ENCODE assay signal across 25 cellular contexts in the genomic region with DNA sequence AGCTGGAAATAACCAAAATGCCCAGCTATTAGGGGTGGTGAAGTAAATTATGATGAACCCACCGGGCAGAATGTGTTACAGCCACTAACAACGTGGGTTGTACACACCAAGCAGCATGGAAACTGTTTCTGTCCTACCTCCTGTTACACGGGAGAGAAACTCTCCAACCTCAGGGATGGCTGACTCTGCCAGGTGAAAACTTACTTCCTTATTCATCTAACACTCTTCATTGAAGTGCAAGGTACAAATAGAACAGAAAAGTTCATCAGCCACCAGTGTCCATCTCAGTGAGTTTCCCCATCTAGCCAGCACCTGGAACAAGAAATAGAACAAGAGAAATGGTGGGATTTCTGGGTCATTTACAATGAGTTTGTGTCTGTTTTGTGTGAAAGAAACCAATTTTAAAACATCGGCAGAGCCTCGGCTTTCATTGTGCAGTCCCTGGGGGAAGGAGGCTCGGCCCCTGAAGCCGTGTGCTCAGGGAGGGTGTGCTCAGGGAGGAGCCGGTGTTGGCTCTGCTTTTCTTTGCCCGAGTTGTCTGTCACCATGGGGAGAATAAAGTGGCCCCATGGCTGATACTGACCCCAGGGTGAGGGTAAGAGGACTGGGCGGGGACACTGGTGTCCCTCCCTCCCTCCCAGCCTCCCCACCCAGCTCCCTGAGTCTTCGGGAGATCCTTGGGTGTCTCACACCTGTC. TPM values are rescaled to one million over a fixed set of nuclear protein-coding genes. Genes with fewer than 3 reads are reported as not detected.
DNase-seq lines count a peak whose midpoint lies in the region; ATAC-seq and TF ChIP-seq lines count a peak whose summit lies in the region.
"Had no signal": no experiment of that assay in that cellular context is flagged by ENCODE, and none has a peak within 500 bp of the region (broad histone marks: within the 10 kb centered on the region; RNA-seq: fewer than 3 reads in every experiment).

No MANE protein-coding gene starts in this region.

- peaks cover 20 to 87% (median 78%) of the 10 kb centered on the region in 10 experiments for H3K4me1 ChIP-seq in BLaER1 treated with 17β-estradiol and CSF1 and Interleukin-3, amounts not matched to agents 10 nM and 100 nM
- no peaks in the 10 kb centered on the region for H3K4me1 ChIP-seq in HEK293 (ENCODE audit: control insufficient read depth, insufficient read depth, low read length)
- no peaks in the 10 kb centered on the region for H3K4me1 ChIP-seq in NT2/D1 (ENCODE audit: insufficient read depth, insufficient read length)
- peaks cover 13% of the 10 kb centered on the region for H3K4me1 ChIP-seq in neural progenitor cell
- H3K4me1 ChIP-seq: breast epithelium, suprapubic skin had no signal

- H3K4me2 ChIP-seq in BLaER1 treated with 17β-estradiol and CSF1 and Interleukin-3, amounts not matched to agents 10 nM and 100 nM = peak overlapping the region in 8 of 11 experiments; percentile 78 to 99 (median 96); a peak in 16 of 22 replicates
- H3K4me2 ChIP-seq in neural progenitor cell = peak overlapping the region; percentile 79

- no peak for DNase-seq in NT2/D1 (ENCODE audit: low read depth, low spot score)
- no peak for DNase-seq in neural progenitor cell (ENCODE audit: low spot score)
- DNase-seq in activated CD8-positive, alpha-beta memory T cell treated with anti-CD3 and anti-CD28 coated beads, Interleukin-2, amount 50 U/mL, for 48 hours = no peak
- no peak for DNase-seq in NCI-H1048 (lab: John Stamatoyannopoulos, UW)
- DNase-seq: activated CD4-positive, alpha-beta T cell treated with anti-CD3 and anti-CD28 coated beads for 36 hours; activated gamma-delta T cell; activated naive CD8-positive, alpha-beta T cell treated with anti-CD3 and anti-CD28 coated beads for 36 hours; activated T-cell treated with anti-CD3 and anti-CD28 coated beads for 4 hours; anterior cingulate cortex; Calu3; HCEC 1CT; naive thymus-derived CD8-positive, alpha-beta T cell; NCI-H187; NCI-H526 treated with DMSO at 0.1 percent for 48 hours; Peyer's patch; stimulated activated naive CD4-positive, alpha-beta T cell; upper lobe of left lung had no signal

- no peak for TF ChIP-seq CTCF in HEK293 (tag by site-specific recombination; IDR thresholded peaks at IDR 0.05)
- no peak for TF ChIP-seq CTCF in neural progenitor cell (IDR thresholded peaks at IDR 0.05)

- peaks cover 0 to 8% (median 0%) of the 10 kb centered on the region in 11 experiments; a peak in 4 of 22 replicates for H4K20me1 ChIP-seq in BLaER1 treated with 17β-estradiol and CSF1 and Interleukin-3, amounts not matched to agents 10 nM and 100 nM
- no peaks in the 10 kb centered on the region for H4K20me1 ChIP-seq in neural progenitor cell (ENCODE audit: low read depth)

- no peaks in the 10 kb centered on the region for H3K9me3 ChIP-seq in BLaER1 treated with 17β-estradiol and CSF1 and Interleukin-3, amounts not matched to agents 10 nM and 100 nM (replicated peaks in 1 of 11)
- H3K9me3 ChIP-seq in HEK293 (ENCODE audit: control insufficient read depth, insufficient read depth, low read depth, low read length) = no peaks in the 10 kb centered on the region
- H3K9me3 ChIP-seq in NT2/D1 (ENCODE audit: insufficient read depth, low read length) = no peaks in the 10 kb centered on the region
- H3K9me3 ChIP-seq in neural progenitor cell (ENCODE audit: low read depth) = no peaks in the 10 kb centered on the region
- H3K9me3 ChIP-seq: breast epithelium, Peyer's patch, suprapubic skin, upper lobe of left lung had no signal

- POLR2A ChIA-PET in HEK293 (lab: Yijun Ruan, JAX) = no interaction called here

- H3K27me3 ChIP-seq in BLaER1 treated with 17β-estradiol and CSF1 and Interleukin-3, amounts not matched to agents 10 nM and 100 nM = no peaks in the 10 kb centered on the region
- H3K27me3 ChIP-seq in NT2/D1 (ENCODE audit: insufficient read depth, insufficient read length) (no peaks in the 10 kb centered on the region), neural progenitor cell (no peaks in the 10 kb centered on the region)
- H3K27me3 ChIP-seq: Peyer's patch had no signal

- peaks cover 7% of the 10 kb centered on the region for H3F3A ChIP-seq in neural progenitor cell (ENCODE audit: low read depth)

- H3K9ac ChIP-seq in BLaER1 treated with 17β-estradiol and CSF1 and Interleukin-3, amounts not matched to agents 10 nM and 100 nM = 0 out of 22 replicates have a peak overlapping the region, but pooled peaks of 1 of the 11 experiments have one; percentile 10
- peak overlapping the region; percentile 81 for H3K9ac ChIP-seq in NT2/D1 (ENCODE audit: insufficient read length, low read depth)
- no peak overlapping the region for H3K9ac ChIP-seq in neural progenitor cell

- no peak overlapping the region; a peak in 1 of 22 replicates for H3K27ac ChIP-seq in BLaER1 treated with 17β-estradiol and CSF1 and Interleukin-3, amounts not matched to agents 10 nM and 100 nM
- no peak overlapping the region for H3K27ac ChIP-seq in HEK293 (ENCODE audit: extremely low read depth, low read depth, low read length)
- no peak overlapping the region for H3K27ac ChIP-seq in neural progenitor cell
- H3K27ac ChIP-seq: breast epithelium, HL-60, Peyer's patch, suprapubic skin, upper lobe of left lung had no signal

- H3K9me3 Mint-ChIP-seq in neural progenitor cell = no peaks in the 10 kb centered on the region
- H3K9me3 Mint-ChIP-seq: activated naive CD8-positive, alpha-beta T cell treated with anti-CD3 and anti-CD28 coated beads for 36 hours; naive thymus-derived CD8-positive, alpha-beta T cell had no signal

- CTCF ChIA-PET in HEK293 (lab: Yijun Ruan, JAX) = no interaction called here

- H3K4me3 ChIP-seq in BLaER1 treated with 17β-estradiol and CSF1 and Interleukin-3, amounts not matched to agents 10 nM and 100 nM = no peak overlapping the region
- no peak overlapping the region for H3K4me3 ChIP-seq in HEK293 (ENCODE audit: low read depth, low read length)
- H3K4me3 ChIP-seq in NT2/D1 (ENCODE audit: insufficient read length, low read depth) = peak overlapping the region; percentile 26
- H3K4me3 ChIP-seq in neural progenitor cell = peak overlapping the region; percentile 37
- H3K4me3 ChIP-seq: breast epithelium, lung, Peyer's patch, suprapubic skin, upper lobe of left lung had no signal

- H2AFZ ChIP-seq in neural progenitor cell (replicated peaks) = peak overlapping the region; percentile 34

- H3K36me3 Mint-ChIP-seq in neural progenitor cell = no peaks in the 10 kb centered on the region
- H3K36me3 Mint-ChIP-seq: activated naive CD8-positive, alpha-beta T cell treated with anti-CD3 and anti-CD28 coated beads for 36 hours; CD14-positive monocyte had no signal

- no peak for ATAC-seq in GM21619 (IDR thresholded peaks at IDR 0.05; ENCODE audit: unreplicated experiment)
- ATAC-seq: activated CD4-positive, alpha-beta T cell treated with anti-CD3 and anti-CD28 coated beads for 36 hours; naive thymus-derived CD8-positive, alpha-beta T cell had no signal

- no peak overlapping the region for H3K4me3 Mint-ChIP-seq in neural progenitor cell
- H3K4me3 Mint-ChIP-seq: activated CD4-positive, alpha-beta T cell treated with anti-CD3 and anti-CD28 coated beads for 36 hours; activated naive CD8-positive, alpha-beta T cell treated with anti-CD3 and anti-CD28 coated beads for 36 hours; naive thymus-derived CD8-positive, alpha-beta T cell had no signal

- peaks cover 7% of the 10 kb centered on the region for H3K27me3 Mint-ChIP-seq in neural progenitor cell (ENCODE audit: insufficient read depth, low read depth)

- peak overlapping the region; percentile 69 for H3K27ac Mint-ChIP-seq in neural progenitor cell
- H3K27ac Mint-ChIP-seq: activated CD4-positive, alpha-beta T cell treated with anti-CD3 and anti-CD28 coated beads for 36 hours; activated naive CD8-positive, alpha-beta T cell treated with anti-CD3 and anti-CD28 coated beads for 36 hours; CD14-positive monocyte had no signal

- H3K79me2 ChIP-seq in neural progenitor cell (ENCODE audit: low read depth) = no peaks in the 10 kb centered on the region

- peaks cover 28% of the 10 kb centered on the region for H3K4me1 Mint-ChIP-seq in neural progenitor cell

- H3K36me3 ChIP-seq in BLaER1 treated with 17β-estradiol and CSF1 and Interleukin-3, amounts not matched to agents 10 nM and 100 nM = no peaks in the 10 kb centered on the region
- no peaks in the 10 kb centered on the region for H3K36me3 ChIP-seq in HEK293 (ENCODE audit: control insufficient read depth in 2 of 2, insufficient read depth in 1 of 2, low read length in 2 of 2)
- no peaks in the 10 kb centered on the region for H3K36me3 ChIP-seq in NT2/D1 (ENCODE audit: insufficient read depth, insufficient read length, low read length)
- H3K36me3 ChIP-seq in neural progenitor cell = no peaks in the 10 kb centered on the region
- H3K36me3 ChIP-seq: breast epithelium, Peyer's patch, suprapubic skin, upper lobe of left lung had no signal

TF ChIP-seq in HEK293, 187 proteins besides CTCF, POLR2A, EP300 and RAD21:
- TF ChIP-seq KLF1 (tag by site-specific recombination; IDR thresholded peaks at IDR 0.05) = peak; percentile 9; the same call in 1 of the 2 replicates
- TF ChIP-seq FEZF1 (tag by site-specific recombination; IDR thresholded peaks at IDR 0.05) = no peak
TF ChIP-seq in HEK293: peak in this region for 1.

RNA-seq across cellular contexts. Expression of a gene that starts 39.8 kb away (rescaled TPM):
- total RNA-seq in neural progenitor cell (ENCODE audit: low replicate concordance) = 10.2 and 19.1 TPM in 2 replicates

Comparison
In these comparisons a context has a peak if more than half of its experiments do, and no peak if none do; other contexts are left out.
1. H3K4me3 ChIP-seq: peak in NT2/D1 (single experiment) and neural progenitor cell (single experiment); none in BLaER1 treated with 17β-estradiol and CSF1 and Interleukin-3, amounts not matched to agents 10 nM and 100 nM (0 of 10) and HEK293 (single experiment).